31 cellular contexts compared by ENCODE assay signal in the genomic region with DNA sequence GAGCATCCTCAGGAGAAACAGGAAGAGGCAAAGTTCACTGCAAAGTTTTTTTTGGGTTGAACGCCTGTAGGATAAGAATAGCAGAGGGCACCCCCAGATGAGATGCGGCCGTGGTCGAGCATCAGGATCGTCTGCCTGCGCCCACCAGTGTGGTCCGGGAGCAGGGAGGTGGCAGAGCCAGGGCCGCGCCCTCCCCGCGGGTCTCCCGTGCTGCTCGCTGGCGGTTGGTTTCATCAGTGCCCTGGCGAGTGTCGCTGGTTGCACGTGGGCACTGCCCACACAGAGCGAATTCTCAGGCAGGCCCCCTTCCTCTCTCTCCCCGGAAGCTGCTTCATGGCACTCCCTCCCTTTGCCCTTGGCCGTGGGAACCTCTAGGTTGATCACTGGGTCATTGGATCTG.
"Had no signal": no experiment of that assay in that cellular context is flagged by ENCODE, and none has a peak within 500 bp of the region (broad histone marks: within the 10 kb centered on the region; RNA-seq: fewer than 3 reads in every experiment).

No MANE protein-coding gene starts in this region.

- ATAC-seq: activated CD8-positive, alpha-beta T cell treated with anti-CD3 and anti-CD28 coated beads for 36 hours; activated naive CD4-positive, alpha-beta T cell treated with anti-CD3 and anti-CD28 coated beads, Interleukin-2, amount 50 U/mL, for 72 hours; activated T-cell treated with anti-CD3 and anti-CD28 coated beads, Interleukin-2, amount 50 U/mL, for 72 hours; K562; PC-3; Right ventricle myocardium inferior had no signal

- H3K4me3 Mint-ChIP-seq: activated B cell treated with CpG ODN at 0.5 μM for 24 hours; activated CD8-positive, alpha-beta T cell treated with anti-CD3 and anti-CD28 coated beads for 36 hours; activated naive CD4-positive, alpha-beta T cell treated with anti-CD3 and anti-CD28 coated beads for 36 hours; activated T-cell treated with anti-CD3 and anti-CD28 coated beads, Interleukin-2, amount 50 U/mL, for 72 hours; brain had no signal

- H3K27me3 Mint-ChIP-seq: activated CD8-positive, alpha-beta T cell treated with anti-CD3 and anti-CD28 coated beads for 36 hours had no signal

- H3K9me3 Mint-ChIP-seq: activated B cell treated with CpG ODN at 0.5 μM for 24 hours; activated CD8-positive, alpha-beta T cell treated with anti-CD3 and anti-CD28 coated beads for 36 hours; activated naive CD4-positive, alpha-beta T cell treated with anti-CD3 and anti-CD28 coated beads for 36 hours; activated naive CD4-positive, alpha-beta T cell treated with anti-CD3 and anti-CD28 coated beads, Interleukin-2, amount 50 U/mL, for 72 hours; activated T-cell treated with anti-CD3 and anti-CD28 coated beads, Interleukin-2, amount 50 U/mL, for 72 hours; activated T-helper 2 cell treated with anti-CD3 and anti-CD28 coated beads, Interferon-gamma antibody, Interleukin-2, Interleukin-4, amounts not matched to agents 10 μg/mL and 5 μg/mL and 100 μg/mL, durations not matched to agents 14 hours and 24 hours and 36 hours had no signal

- H3K4me1 ChIP-seq: adrenal gland, Peyer's patch had no signal

- H3K9me3 ChIP-seq: adrenal gland, Peyer's patch had no signal

- FAIRE-seq: K562 had no signal

- H3K27ac ChIP-seq: adrenal gland, Peyer's patch, RWPE1, VCaP had no signal

- H3K4me1 Mint-ChIP-seq: activated B cell treated with CpG ODN at 0.5 μM for 24 hours had no signal

- DNase-seq: activated B cell treated with CpG ODN at 0.5 μM for 24 hours; activated CD4-positive, alpha-beta T cell treated with anti-CD3 and anti-CD28 coated beads for 48 hours; activated CD4-positive, alpha-beta T cell treated with anti-CD3 and anti-CD28 coated beads, Interleukin-2, amount 50 U/mL, for 4 hours; activated CD4-positive, CD25-positive, alpha-beta regulatory T cell treated with anti-CD3 and anti-CD28 coated beads, Interleukin-2, amount 50 U/mL, for 72 hours; activated CD8-positive, alpha-beta T cell treated with anti-CD3 and anti-CD28 coated beads for 36 hours; activated gamma-delta T cell; activated naive CD4-positive, alpha-beta T cell treated with anti-CD3 and anti-CD28 coated beads for 36 hours; activated T-cell treated with anti-CD3 and anti-CD28 coated beads, Interleukin-2, amount 50 U/mL, for 1 hour; activated T-cell treated with anti-CD3 and anti-CD28 coated beads, Interleukin-2, amount 50 U/mL, for 72 hours; adrenal gland; central memory CD4-positive, alpha-beta T cell; NCI-H1105; NCI-H1417 treated with DMSO at 0.1 percent for 48 hours; NCI-H187 treated with DMSO at 0.1 percent for 48 hours; NCI-H2081; NCI-H345; NCI-H524 treated with DMSO at 0.1 percent for 48 hours; PC-3; Peyer's patch; SIG-M5; SW 1271; T-helper 1 cell; T-helper 2 cell; T-helper 9 cell had no signal

- H3K27ac Mint-ChIP-seq: activated B cell treated with CpG ODN at 0.5 μM for 24 hours; activated CD8-positive, alpha-beta T cell treated with anti-CD3 and anti-CD28 coated beads for 36 hours; activated naive CD4-positive, alpha-beta T cell treated with anti-CD3 and anti-CD28 coated beads for 36 hours; activated T-cell treated with anti-CD3 and anti-CD28 coated beads, Interleukin-2, amount 50 U/mL, for 72 hours; activated T-helper 2 cell treated with anti-CD3 and anti-CD28 coated beads, Interferon-gamma antibody, Interleukin-2, Interleukin-4, amounts not matched to agents 10 μg/mL and 5 μg/mL and 100 μg/mL, durations not matched to agents 14 hours and 24 hours and 36 hours had no signal

- H3K36me3 ChIP-seq: adrenal gland, Peyer's patch had no signal

- H3K27me3 ChIP-seq: adrenal gland, Peyer's patch had no signal

- H3K4me3 ChIP-seq: adrenal gland, K562, Peyer's patch had no signal
